ENCODE assay signal across 29 cellular contexts in genomic region chr2:10566021-10566420, GRCh38.
DNase-seq lines count a peak whose midpoint lies in the region; ATAC-seq and TF ChIP-seq lines count a peak whose summit lies in the region.
"Had no signal": no experiment of that assay in that cellular context is flagged by ENCODE, and none has a peak within 500 bp of the region (broad histone marks: within the 10 kb centered on the region; RNA-seq: fewer than 3 reads in every experiment).

No MANE protein-coding gene starts in this region.

- peaks cover 2% of the 10 kb centered on the region for H3K27me3 Mint-ChIP-seq in HFFc6 (ENCODE audit: insufficient read depth)
- H3K27me3 Mint-ChIP-seq in nephron (ENCODE audit: low read depth), result no peaks in the 10 kb centered on the region
- H3K27me3 Mint-ChIP-seq: activated CD4-positive, alpha-beta T cell treated with anti-CD3 and anti-CD28 coated beads, Interleukin-2, amount 10 ng/mL, durations not matched to agents 7 days and 5 days; CD8-positive, alpha-beta memory T cell; effector memory CD8-positive, alpha-beta T cell; naive thymus-derived CD8-positive, alpha-beta T cell had no signal

- ATAC-seq in GM19324 (IDR thresholded peaks at IDR 0.05; ENCODE audit: low FRiP score, unreplicated experiment) (no peak), HG03108 (IDR thresholded peaks at IDR 0.05; ENCODE audit: unreplicated experiment) (no peak)
- ATAC-seq: effector memory CD8-positive, alpha-beta T cell; heart left ventricle; naive thymus-derived CD8-positive, alpha-beta T cell; Right ventricle myocardium inferior had no signal

- H3K4me3 Mint-ChIP-seq in HFFc6, result no peak overlapping the region
- H3K4me3 Mint-ChIP-seq in nephron, result no peak overlapping the region
- H3K4me3 Mint-ChIP-seq: activated CD4-positive, alpha-beta T cell treated with anti-CD3 and anti-CD28 coated beads, Interleukin-2, amount 10 ng/mL, durations not matched to agents 7 days and 5 days; CD8-positive, alpha-beta memory T cell; effector memory CD8-positive, alpha-beta T cell; naive thymus-derived CD8-positive, alpha-beta T cell had no signal

- H3K9me3 Mint-ChIP-seq in HFFc6, result no peaks in the 10 kb centered on the region
- H3K9me3 Mint-ChIP-seq in nephron, result no peaks in the 10 kb centered on the region
- H3K9me3 Mint-ChIP-seq: activated CD4-positive, alpha-beta T cell treated with anti-CD3 and anti-CD28 coated beads, Interleukin-2, amount 10 ng/mL, durations not matched to agents 7 days and 5 days; CD8-positive, alpha-beta memory T cell; effector memory CD8-positive, alpha-beta T cell had no signal

- peaks cover 25% of the 10 kb centered on the region for H3K4me1 Mint-ChIP-seq in HFFc6 (ENCODE audit: low read depth)
- peaks cover 18% of the 10 kb centered on the region for H3K4me1 Mint-ChIP-seq in nephron
- H3K4me1 Mint-ChIP-seq: CD8-positive, alpha-beta memory T cell had no signal

- TF ChIP-seq CTCF in HFFc6 (IDR thresholded peaks at IDR 0.05), result no peak
- TF ChIP-seq CTCF in nephron (IDR thresholded peaks at IDR 0.05; ENCODE audit: unreplicated experiment in 3 of 3), result no peak

- DNase-seq in A172 (ENCODE audit: low spot score) (peak; percentile 55), HFFc6 (peak; percentile 57), astrocyte of the hippocampus (ENCODE audit: low read depth, low spot score) (peak; percentile 34), glomerular visceral epithelial cell (ENCODE audit: extremely low spot score) (no peak)
- no peak for DNase-seq in activated CD4-positive, alpha-beta T cell treated with anti-CD3 and anti-CD28 coated beads for 1 hour
- DNase-seq: activated CD4-positive, alpha-beta T cell treated with anti-CD3 and anti-CD28 coated beads, Interleukin-2, amount 10 ng/mL, durations not matched to agents 7 days and 5 days; activated gamma-delta T cell treated with Interleukin-2 at 50 U/mL for 16 hours; activated T-cell treated with anti-CD3 and anti-CD28 coated beads, Interleukin-2, amount 50 U/mL, for 1 hour; AML-193; CD8-positive, alpha-beta memory T cell; central memory CD4-positive, alpha-beta T cell; DMS 273 treated with DMSO at 0.1 percent for 48 hours; effector memory CD8-positive, alpha-beta T cell; erythroblast; H7; heart left ventricle; kidney; midbrain; naive thymus-derived CD8-positive, alpha-beta T cell; NCI-H1417; NCI-H2029; NCI-H526 treated with DMSO at 0.1 percent for 48 hours; PC-9; stimulated activated naive CD4-positive, alpha-beta T cell; T1000 had no signal

- H3K27ac Mint-ChIP-seq in HFFc6, result peak overlapping the region; percentile 44
- H3K27ac Mint-ChIP-seq in nephron, result peak overlapping the region in 2 of 3 experiments; percentile 10 to 53
- H3K27ac Mint-ChIP-seq: activated CD4-positive, alpha-beta T cell treated with anti-CD3 and anti-CD28 coated beads, Interleukin-2, amount 10 ng/mL, durations not matched to agents 7 days and 5 days had no signal

- H3K36me3 Mint-ChIP-seq in HFFc6 (ENCODE audit: low read depth), result peaks cover 21% of the 10 kb centered on the region
- H3K36me3 Mint-ChIP-seq in nephron (ENCODE audit: low read depth), result peaks cover 34% of the 10 kb centered on the region

Comparison
In these comparisons a context has a peak if more than half of its experiments do, and no peak if none do; other contexts are left out.
1. DNase-seq: peak in A172 (single experiment), HFFc6 (single experiment) and astrocyte of the hippocampus (single experiment); none in activated CD4-positive, alpha-beta T cell treated with anti-CD3 and anti-CD28 coated beads for 1 hour (single experiment) and glomerular visceral epithelial cell (single experiment).